Comparison of ENCODE assay signal across 9 cellular contexts in the genomic region with DNA sequence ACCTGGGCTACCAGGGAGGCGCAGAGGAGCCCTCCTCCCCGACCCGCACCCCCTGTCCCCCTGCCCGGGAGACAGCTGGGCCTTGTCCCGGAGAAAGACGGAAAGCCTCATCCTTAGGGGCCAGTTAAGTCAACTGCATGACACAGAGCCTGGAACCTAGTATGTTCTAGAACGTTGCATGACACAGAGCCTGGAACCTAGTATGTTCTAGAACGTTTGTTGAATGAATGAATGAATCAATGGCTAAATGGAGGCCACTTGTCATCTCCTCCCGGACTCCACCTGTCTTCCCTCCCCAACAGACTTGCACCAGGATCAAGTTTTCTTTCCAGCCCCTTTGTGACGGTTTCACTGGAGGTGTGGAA. TPM values are rescaled to one million over a fixed set of nuclear protein-coding genes. Genes with fewer than 3 reads are reported as not detected.
DNase-seq lines count a peak whose midpoint lies in the region; ATAC-seq and TF ChIP-seq lines count a peak whose summit lies in the region.
"Had no signal": no experiment of that assay in that cellular context is flagged by ENCODE, and none has a peak within 500 bp of the region (broad histone marks: within the 10 kb centered on the region; RNA-seq: fewer than 3 reads in every experiment).

No MANE protein-coding gene starts in this region.

- H3K9me3 Mint-ChIP-seq in activated CD4-positive, alpha-beta T cell treated with anti-CD3 and anti-CD28 coated beads for 36 hours (ENCODE audit: low read depth): no peaks in the 10 kb centered on the region

- peaks cover 8% of the 10 kb centered on the region for H3K4me1 ChIP-seq in mucosa of descending colon (ENCODE audit: low read depth)
- peaks cover 0 to 10% of the 10 kb centered on the region in 2 donors for H3K4me1 ChIP-seq in thoracic aorta (ENCODE audit: control insufficient read depth in 1 of 2, low read depth in 2 of 2)

- H3K9me3 ChIP-seq in mucosa of descending colon (no peaks in the 10 kb centered on the region), thoracic aorta (no peaks in the 10 kb centered on the region)

- CTCF ChIA-PET in activated CD4-positive, alpha-beta T cell treated with anti-CD3 and anti-CD28 coated beads for 36 hours (lab: Charles Lee): interaction anchor here (1.2 kb wide), 1 partner anchor 12 kb away, joined by 4 read pairs; no protein-coding TSS in a partner anchor

- intact Hi-C loops in activated CD4-positive, alpha-beta T cell treated with anti-CD3 and anti-CD28 coated beads for 36 hours (cut with DNase I, micrococcal nuclease): loop anchor here in 1 of 2 experiments (10.0 kb wide), 1 partner anchor 180 kb away; no protein-coding TSS in a partner anchor
- intact Hi-C loops in mucosa of descending colon (cut with DNase I, micrococcal nuclease): no loop called here

- ATAC-seq in activated CD4-positive, alpha-beta T cell treated with anti-CD3 and anti-CD28 coated beads for 36 hours: no peak
- ATAC-seq in mucosa of descending colon (peak; percentile 8), thoracic aorta (ENCODE audit: insufficient number of reproducible peaks, low FRiP score, low read depth) (no peak), GM18873 (IDR thresholded peaks at IDR 0.05; ENCODE audit: low FRiP score, unreplicated experiment) (no peak)

- H3K36me3 ChIP-seq in mucosa of descending colon (ENCODE audit: low read depth) (no peaks in the 10 kb centered on the region), thoracic aorta (no peaks in the 10 kb centered on the region)

- no peaks in the 10 kb centered on the region for H3K36me3 Mint-ChIP-seq in activated CD4-positive, alpha-beta T cell treated with anti-CD3 and anti-CD28 coated beads for 36 hours (ENCODE audit: low read depth)

- H3K27me3 ChIP-seq in thoracic aorta (replicated peaks; ENCODE audit: insufficient read depth): no peaks in the 10 kb centered on the region

- no peak overlapping the region for H3K27ac Mint-ChIP-seq in activated CD4-positive, alpha-beta T cell treated with anti-CD3 and anti-CD28 coated beads for 36 hours

- peaks cover 32% of the 10 kb centered on the region for H3K27me3 Mint-ChIP-seq in activated CD4-positive, alpha-beta T cell treated with anti-CD3 and anti-CD28 coated beads for 36 hours

- DNase-seq in activated CD4-positive, alpha-beta T cell treated with anti-CD3 and anti-CD28 coated beads for 36 hours: no peak
- DNase-seq in activated CD4-positive, alpha-beta T cell treated with anti-CD3 and anti-CD28 coated beads for 1 hour: no peak
- DNase-seq in coronary artery (ENCODE audit: low spot score) (no peak), mucosa of descending colon (no peak), thoracic aorta (ENCODE audit: low spot score) (no peak), NCI-H1436 treated with DMSO at 0.1 percent for 48 hours (lab: John Stamatoyannopoulos, UW) (no peak)
- no peak for DNase-seq in stimulated activated CD4-positive, alpha-beta T cell treated with anti-CD3 and anti-CD28 coated beads, Interleukin-1b, Interleukin-23, amount 100 ng/mL, for 48 hours
- DNase-seq: NCI-H1694 had no signal

- H3K4me3 Mint-ChIP-seq in activated CD4-positive, alpha-beta T cell treated with anti-CD3 and anti-CD28 coated beads for 36 hours: peak overlapping the region; percentile 16

- H3K27ac ChIP-seq in coronary artery (peak overlapping the region; percentile 66 to 73), thoracic aorta (peak overlapping the region in 1 of 2 donors; percentile 26)

- POLR2A ChIA-PET in activated CD4-positive, alpha-beta T cell treated with anti-CD3 and anti-CD28 coated beads for 36 hours (lab: Charles Lee): no interaction called here

- peaks cover 10% of the 10 kb centered on the region for H3K4me1 Mint-ChIP-seq in activated CD4-positive, alpha-beta T cell treated with anti-CD3 and anti-CD28 coated beads for 36 hours

- peak overlapping the region; percentile 90 for H3K4me3 ChIP-seq in coronary artery
- no peak overlapping the region for H3K4me3 ChIP-seq in mucosa of descending colon
- peak overlapping the region; percentile 84 for H3K4me3 ChIP-seq in thoracic aorta

- TF ChIP-seq CTCF in coronary artery (IDR thresholded peaks at IDR 0.05): no peak
- TF ChIP-seq CTCF in mucosa of descending colon (IDR thresholded peaks at IDR 0.05): no peak
- TF ChIP-seq CTCF in thoracic aorta (IDR thresholded peaks at IDR 0.05): no peak

RNA-seq across cellular contexts. Expression of a gene that starts 0.7 kb away (rescaled TPM):
- under 1 TPM; 0.63 to 0.98 TPM for total RNA-seq in activated CD4-positive, alpha-beta T cell treated with anti-CD3 and anti-CD28 coated beads for 36 hours
- total RNA-seq in mucosa of descending colon (1 to 10 TPM; 3.3 to 6.0 (median 5.8) TPM), thoracic aorta (1 to 10 TPM; 3.8 to 3.9 TPM)
